8 cellular contexts compared by ENCODE assay signal in the genomic region with DNA sequence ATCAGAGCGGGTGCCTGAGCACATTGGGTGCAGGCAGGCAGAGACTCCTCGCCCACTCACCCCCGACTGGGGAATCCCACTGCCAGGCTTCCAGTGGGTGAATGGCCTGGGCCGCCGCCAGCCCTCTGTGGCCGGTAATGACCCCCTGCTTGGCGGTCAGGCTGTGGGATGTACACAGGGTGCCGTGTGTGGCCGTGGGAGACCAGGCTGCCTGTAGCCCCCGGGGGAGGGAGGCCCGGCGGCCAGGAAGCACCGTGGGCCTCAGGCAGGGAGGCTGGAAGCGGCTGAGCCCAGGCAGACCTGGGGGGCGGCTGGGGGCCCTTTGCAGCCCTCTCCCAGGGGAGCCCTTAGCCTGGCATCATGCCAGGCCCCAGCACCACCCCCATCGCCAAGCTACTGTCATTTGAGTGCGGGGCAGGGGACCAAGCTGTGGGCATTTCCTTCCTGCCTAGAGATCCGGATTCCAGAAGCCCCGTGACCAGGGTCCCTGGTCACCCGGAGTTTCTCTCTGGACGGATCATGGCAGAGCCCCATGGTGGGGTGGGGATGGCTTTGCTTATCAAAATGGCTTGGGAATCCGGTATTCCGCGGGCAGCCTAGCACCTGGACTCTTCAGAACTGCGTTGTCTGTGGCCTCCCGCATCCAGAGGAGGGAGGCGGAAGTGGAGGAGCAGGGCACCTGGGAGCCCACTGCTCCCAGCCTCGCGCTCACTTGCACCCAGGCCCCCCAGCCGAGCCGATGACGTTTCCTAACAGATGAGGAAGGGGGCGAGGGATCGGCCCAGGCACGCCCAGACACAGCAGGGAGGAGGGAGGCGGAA. TPM values are rescaled to one million over a fixed set of nuclear protein-coding genes. Genes with fewer than 3 reads are reported as not detected.
DNase-seq lines count a peak whose midpoint lies in the region; ATAC-seq and TF ChIP-seq lines count a peak whose summit lies in the region.

No MANE protein-coding gene starts in this region.

- H3K4me1 ChIP-seq in colonic mucosa, result peaks cover 12% of the 10 kb centered on the region
- peaks cover 0 to 62% (median 39%) of the 10 kb centered on the region in 4 donors for H3K4me1 ChIP-seq in right lobe of liver

- DNase-seq in NCI-H1436 (lab: John Stamatoyannopoulos, UW) (peak; percentile 26), NCI-H1436 treated with DMSO at 0.1 percent for 48 hours (lab: John Stamatoyannopoulos, UW) (no peak), NCI-H1105 treated with DMSO at 0.1 percent for 48 hours (lab: John Stamatoyannopoulos, UW) (peak; percentile 62), colonic mucosa (peak; percentile 76), right lobe of liver (peak; percentile 77 to 80 (median 80)), NCI-H2196 treated with DMSO at 0.1 percent for 48 hours (lab: John Stamatoyannopoulos, UW; ENCODE audit: unreplicated experiment) (no peak)
- peak; percentile 31 to 46 (median 41) for DNase-seq in stimulated activated CD4-positive, alpha-beta T cell treated with anti-CD3 and anti-CD28 coated beads, TNF-alpha, amount 100 ng/mL, for 4 hours (ENCODE audit: low read depth in 3 of 3)

- H3K4me3 ChIP-seq in WI38 (ENCODE audit: low read depth, low read length) (peak overlapping the region; percentile 95), colonic mucosa (peak overlapping the region; percentile 89), right lobe of liver (peak overlapping the region; percentile 73 to 89 (median 75))

- H3K27ac ChIP-seq in colonic mucosa, result peak overlapping the region; percentile 81
- peak overlapping the region; percentile 82 to 93 (median 88) for H3K27ac ChIP-seq in right lobe of liver

- peak; percentile 9 for TF ChIP-seq POLR2A in right lobe of liver (IDR thresholded peaks at IDR 0.05)

- H3K36me3 ChIP-seq in colonic mucosa (no peaks in the 10 kb centered on the region), right lobe of liver (no peaks in the 10 kb centered on the region)

- H3K9me3 ChIP-seq in colonic mucosa, result no peaks in the 10 kb centered on the region
- no peaks in the 10 kb centered on the region for H3K9me3 ChIP-seq in right lobe of liver

- 2% methylated on average over 10 of the region's 36 CpGs for WGBS in right lobe of liver (ENCODE audit: insufficient coverage, low coverage, low lambda C conversion rate, missing lambda C conversion rate)

- peak; percentile 2 to 6 (median 4) for ATAC-seq in right lobe of liver

- no peaks in the 10 kb centered on the region for H3K27me3 ChIP-seq in colonic mucosa
- no peaks in the 10 kb centered on the region for H3K27me3 ChIP-seq in right lobe of liver

- peak overlapping the region; percentile 94 to 98 for H3K9ac ChIP-seq in colonic mucosa (ENCODE audit: low read depth in 2 of 2, low read length in 2 of 2)

- intact Hi-C loops in colonic mucosa (cut with DNase I) (no loop called here), right lobe of liver (cut with DNase I) (no loop called here)

- TF ChIP-seq CTCF in WI38 (IDR thresholded peaks at IDR 0.05; ENCODE audit: low read depth, low read length) (no peak), colonic mucosa (IDR thresholded peaks at IDR 0.05) (no peak), right lobe of liver (IDR thresholded peaks at IDR 0.05) (no peak)

RNA-seq across cellular contexts. Expression of a gene that starts 1.1 kb away (rescaled TPM):
- 10 to 100 TPM; 50.0 to 59.5 TPM for total RNA-seq in colonic mucosa
- 10 to 100 TPM; 10.3 to 59.3 (median 37.6) TPM for total RNA-seq in right lobe of liver

RNA-seq across cellular contexts. Expression of a gene that starts 55.1 kb away (rescaled TPM):
- total RNA-seq in colonic mucosa (under 1 TPM in 1 of 2 donors, not detected in 1; 0.08 TPM), right lobe of liver (1 to 10 TPM in 4 of 6 experiments, under 1 TPM in 1, not detected in 1; 0.42 to 5.8 (median 1.4) TPM)

Comparison
In these comparisons a context has a peak if more than half of its experiments do, and no peak if none do; other contexts are left out.
1. DNase-seq: peak in NCI-H1436 (single experiment), NCI-H1105 treated with DMSO at 0.1 percent for 48 hours (single experiment), colonic mucosa (single experiment), right lobe of liver (3 of 3) and stimulated activated CD4-positive, alpha-beta T cell treated with anti-CD3 and anti-CD28 coated beads, TNF-alpha, amount 100 ng/mL, for 4 hours (3 of 3); none in NCI-H1436 treated with DMSO at 0.1 percent for 48 hours (single experiment) and NCI-H2196 treated with DMSO at 0.1 percent for 48 hours (single experiment).
2. Peak in every context shown above with its lines, with median percentiles within 50 percentile points of each other: H3K4me3 ChIP-seq.